Comparison of ENCODE assay signal across 12 cellular contexts in genomic region chr16:67115649-67116048, GRCh38. TPM values are rescaled to one million over a fixed set of nuclear protein-coding genes. Genes with fewer than 3 reads are reported as not detected.
DNase-seq lines count a peak whose midpoint lies in the region; ATAC-seq lines count a peak whose summit lies in the region.
"Had no signal": no experiment of that assay in that cellular context is flagged by ENCODE, and none has a peak within 500 bp of the region (broad histone marks: within the 10 kb centered on the region; RNA-seq: fewer than 3 reads in every experiment).

No MANE protein-coding gene starts in this region.

- no peak for ATAC-seq in sciatic nerve

- in situ Hi-C loops in SK-MEL-5 (cut with HindIII; ENCODE audit: low pct_unique_long_range_greater_than_20kb, low sequenced_read_pairs): no loop called here

- no peak overlapping the region for H3K4me3 ChIP-seq in skeletal muscle cell (ENCODE audit: low read depth, low read length)

- DNase-seq in GM03348 (ENCODE audit: low spot score): peak; percentile 81
- DNase-seq in SK-MEL-5 (ENCODE audit: low read depth, low spot score): peak; percentile 36
- DNase-seq in fibroblast of gingiva (ENCODE audit: low read depth): peak; percentile 61
- DNase-seq in skeletal muscle cell (ENCODE audit: low read depth): peak; percentile 59
- no peak for DNase-seq in activated CD4-positive, alpha-beta T cell treated with anti-CD3 and anti-CD28 coated beads, Interleukin-2, amount 50 U/mL, for 48 hours
- DNase-seq in OCI-M1 (lab: John Stamatoyannopoulos, UW): no peak
- DNase-seq in DMS153 (lab: John Stamatoyannopoulos, UW): no peak
- no peak for DNase-seq in sciatic nerve (ENCODE audit: low spot score)
- DNase-seq: GDM1; NCI-H187 treated with DMSO at 0.1 percent for 48 hours; nephron progenitor cell; stimulated activated naive CD4-positive, alpha-beta T cell had no signal

- intact Hi-C loops in sciatic nerve (cut with DNase I): no loop called here

RNA-seq across cellular contexts. Expression of gene PHAF1, which starts 5.9 kb away (rescaled TPM):
- 17.1 and 18.8 TPM in 2 replicates for total RNA-seq in SK-MEL-5 (2014; rRNA removed; shearing (Covaris generic))
- polyA plus RNA-seq in SK-MEL-5 (2015; cell fraction: cytosol; rRNA removed): 16.7 and 24.4 TPM in 2 replicates
- polyA plus RNA-seq in SK-MEL-5 (2015; cell fraction: nucleus; rRNA removed): 33.6 and 40.9 TPM in 2 replicates
- total RNA-seq in sciatic nerve: 13.2 TPM

RNA-seq across cellular contexts. Expression of gene B3GNT9, which starts 35.1 kb away (rescaled TPM):
- 0.92 and 2.0 TPM in 2 replicates for total RNA-seq in SK-MEL-5 (2014; rRNA removed; shearing (Covaris generic))
- 2.0 and 2.8 TPM in 2 replicates for polyA plus RNA-seq in SK-MEL-5 (2015; cell fraction: cytosol; rRNA removed)
- 2.7 and 2.9 TPM in 2 replicates for polyA plus RNA-seq in SK-MEL-5 (2015; cell fraction: nucleus; rRNA removed)
- total RNA-seq in sciatic nerve: 13.9 TPM

RNA-seq across cellular contexts. Expression of gene TRADD, which starts 44.1 kb away (rescaled TPM):
- 18.3 and 21.1 TPM in 2 replicates for total RNA-seq in SK-MEL-5 (2014; rRNA removed; shearing (Covaris generic))
- polyA plus RNA-seq in SK-MEL-5 (2015; cell fraction: cytosol; rRNA removed): 18.1 and 18.3 TPM in 2 replicates
- 38.5 and 58.4 TPM in 2 replicates for polyA plus RNA-seq in SK-MEL-5 (2015; cell fraction: nucleus; rRNA removed)
- total RNA-seq in sciatic nerve: 11.3 TPM

RNA-seq across cellular contexts. Expression of gene FBXL8, which starts 44.1 kb away (rescaled TPM):
- total RNA-seq in SK-MEL-5 (2014; rRNA removed; shearing (Covaris generic)): 5.1 and 6.4 TPM in 2 replicates
- polyA plus RNA-seq in SK-MEL-5 (2015; cell fraction: cytosol; rRNA removed): 3.8 and 5.0 TPM in 2 replicates
- polyA plus RNA-seq in SK-MEL-5 (2015; cell fraction: nucleus; rRNA removed): 164 and 185 TPM in 2 replicates
- 10.1 TPM for total RNA-seq in sciatic nerve

RNA-seq across cellular contexts. Expression of gene HSF4, which starts 48.9 kb away (rescaled TPM):
- total RNA-seq in SK-MEL-5 (2014; rRNA removed; shearing (Covaris generic)): 28.7 and 40.9 TPM in 2 replicates
- polyA plus RNA-seq in SK-MEL-5 (2015; cell fraction: cytosol; rRNA removed): 2.9 and 3.1 TPM in 2 replicates
- 815 and 943 TPM in 2 replicates for polyA plus RNA-seq in SK-MEL-5 (2015; cell fraction: nucleus; rRNA removed)
- total RNA-seq in sciatic nerve: 123 TPM

Comparison
In these comparisons a context has a peak if more than half of its experiments do, and no peak if none do; other contexts are left out.
1. DNase-seq: peak in GM03348 (single experiment), SK-MEL-5 (single experiment), fibroblast of gingiva (single experiment) and skeletal muscle cell (single experiment); none in activated CD4-positive, alpha-beta T cell treated with anti-CD3 and anti-CD28 coated beads, Interleukin-2, amount 50 U/mL, for 48 hours (0 of 2), OCI-M1 (single experiment), DMS153 (single experiment) and sciatic nerve (single experiment).